Comparison of ENCODE assay signal across 17 cellular contexts in genomic region chr2:654896-655295, GRCh38. TPM values are rescaled to one million over a fixed set of nuclear protein-coding genes. Genes with fewer than 3 reads are reported as not detected.
DNase-seq lines count a peak whose midpoint lies in the region; ATAC-seq and TF ChIP-seq lines count a peak whose summit lies in the region.
"Had no signal": no experiment of that assay in that cellular context is flagged by ENCODE, and none has a peak within 500 bp of the region (broad histone marks: within the 10 kb centered on the region; RNA-seq: fewer than 3 reads in every experiment).

No MANE protein-coding gene starts in this region.

- no peaks in the 10 kb centered on the region for H3K9me3 ChIP-seq in right atrium auricular region
- no peaks in the 10 kb centered on the region for H3K9me3 ChIP-seq in KOPT-K1 (ENCODE audit: insufficient read depth, low read length, poor library complexity, severe bottlenecking)
- no peaks in the 10 kb centered on the region for H3K9me3 ChIP-seq in testis
- H3K9me3 ChIP-seq: BE2C, MG63 had no signal

- H3K4me1 ChIP-seq in right atrium auricular region (no peaks in the 10 kb centered on the region), testis (peaks cover under 1% of the 10 kb centered on the region)
- H3K4me1 ChIP-seq: BE2C had no signal

- H3K27ac ChIP-seq in right atrium auricular region, result no peak overlapping the region
- H3K27ac ChIP-seq in KOPT-K1 (ENCODE audit: low read depth, low read length, poor library complexity, severe bottlenecking), result peak overlapping the region; percentile 83
- no peak overlapping the region for H3K27ac ChIP-seq in testis

- TF ChIP-seq POLR2A in testis (IDR thresholded peaks at IDR 0.05), result no peak

- H3K36me3 Mint-ChIP-seq in effector memory CD8-positive, alpha-beta T cell (ENCODE audit: insufficient read depth), result peaks cover 3% of the 10 kb centered on the region
- H3K36me3 Mint-ChIP-seq in activated CD4-positive, alpha-beta T cell treated with anti-CD3 and anti-CD28 coated beads for 36 hours (ENCODE audit: low read depth), result no peaks in the 10 kb centered on the region
- H3K36me3 Mint-ChIP-seq: IgD-negative memory B cell had no signal

- H3K27me3 Mint-ChIP-seq in effector memory CD8-positive, alpha-beta T cell, result peaks cover 0 to 11% of the 10 kb centered on the region in 2 donors
- H3K27me3 Mint-ChIP-seq in activated CD4-positive, alpha-beta T cell treated with anti-CD3 and anti-CD28 coated beads for 36 hours, result no peaks in the 10 kb centered on the region

- peak overlapping the region; percentile 22 to 28 for H3K27ac Mint-ChIP-seq in effector memory CD8-positive, alpha-beta T cell
- no peak overlapping the region for H3K27ac Mint-ChIP-seq in activated CD4-positive, alpha-beta T cell treated with anti-CD3 and anti-CD28 coated beads for 36 hours

- H3K4me1 Mint-ChIP-seq in effector memory CD8-positive, alpha-beta T cell (ENCODE audit: low read depth in 2 of 2), result peaks cover 15 to 33% of the 10 kb centered on the region in 2 donors
- H3K4me1 Mint-ChIP-seq in activated CD4-positive, alpha-beta T cell treated with anti-CD3 and anti-CD28 coated beads for 36 hours, result peaks cover 37% of the 10 kb centered on the region

- TF ChIP-seq CTCF in right atrium auricular region (IDR thresholded peaks at IDR 0.05), result no peak
- no peak for TF ChIP-seq CTCF in testis (IDR thresholded peaks at IDR 0.05)

- H3K36me3 ChIP-seq in right atrium auricular region (no peaks in the 10 kb centered on the region), KOPT-K1 (ENCODE audit: insufficient read depth, low read length) (no peaks in the 10 kb centered on the region), testis (ENCODE audit: low read depth, missing control alignments) (no peaks in the 10 kb centered on the region)
- H3K36me3 ChIP-seq: BE2C, MG63 had no signal

- whole genome bisulfite sequencing in testis, 2 donors, result 87 to 91% methylated on average over 9 to 10 of the region's 10 CpGs

- intact Hi-C loops in Right ventricle myocardium inferior (cut with DNase I), result no loop called here
- intact Hi-C loops in testis (cut with DNase I; ENCODE audit: low total_unique reads), result no loop called here
- intact Hi-C loops in activated CD4-positive, alpha-beta T cell treated with anti-CD3 and anti-CD28 coated beads for 36 hours (cut with DNase I, micrococcal nuclease), result no loop called here

- no peaks in the 10 kb centered on the region for H3K27me3 ChIP-seq in right atrium auricular region
- H3K27me3 ChIP-seq in testis, result no peaks in the 10 kb centered on the region
- H3K27me3 ChIP-seq: BE2C, MG63 had no signal

- POLR2A ChIA-PET in activated CD4-positive, alpha-beta T cell treated with anti-CD3 and anti-CD28 coated beads for 36 hours (lab: Charles Lee), result no interaction called here

- H3K4me3 Mint-ChIP-seq in effector memory CD8-positive, alpha-beta T cell, result no peak overlapping the region
- no peak overlapping the region for H3K4me3 Mint-ChIP-seq in activated CD4-positive, alpha-beta T cell treated with anti-CD3 and anti-CD28 coated beads for 36 hours
- H3K4me3 Mint-ChIP-seq: IgD-negative memory B cell had no signal

- H3K9me3 Mint-ChIP-seq in effector memory CD8-positive, alpha-beta T cell, result no peaks in the 10 kb centered on the region
- no peaks in the 10 kb centered on the region for H3K9me3 Mint-ChIP-seq in activated CD4-positive, alpha-beta T cell treated with anti-CD3 and anti-CD28 coated beads for 36 hours (ENCODE audit: low read depth)

- H3K4me3 ChIP-seq in right atrium auricular region, result no peak overlapping the region
- H3K4me3 ChIP-seq in testis, result no peak overlapping the region
- H3K4me3 ChIP-seq: MG63 had no signal

- DNase-seq in right atrium auricular region (ENCODE audit: low spot score) (peak; percentile 28), Right ventricle myocardium inferior (ENCODE audit: missing footprints) (no peak), testis (peak; percentile 2), NAMALWA (ENCODE audit: low spot score) (no peak)
- no peak for DNase-seq in effector memory CD8-positive, alpha-beta T cell
- DNase-seq in activated CD4-positive, alpha-beta T cell treated with anti-CD3 and anti-CD28 coated beads for 36 hours, result no peak
- DNase-seq: BE2C, H7, Kasumi-1, MG63, NCI-H1105, NCI-H2081 treated with DMSO at 0.1 percent for 48 hours, NCI-H446 treated with DMSO at 0.1 percent for 48 hours had no signal

- ATAC-seq in Right ventricle myocardium inferior (no peak), GM18511 (IDR thresholded peaks at IDR 0.05; ENCODE audit: unreplicated experiment) (no peak)
- no peak for ATAC-seq in effector memory CD8-positive, alpha-beta T cell (replicated peaks)
- ATAC-seq in activated CD4-positive, alpha-beta T cell treated with anti-CD3 and anti-CD28 coated beads for 36 hours, result no peak
- ATAC-seq: Panc1 had no signal

- CTCF ChIA-PET in activated CD4-positive, alpha-beta T cell treated with anti-CD3 and anti-CD28 coated beads for 36 hours (lab: Charles Lee), result no interaction called here

RNA-seq across cellular contexts. Expression of gene TMEM18, which starts 22.3 kb away (rescaled TPM):
- total RNA-seq in right atrium auricular region, result 10 to 100 TPM in 1 of 2 donors, 1 to 10 TPM in 1; 7.6 to 11.9 TPM
- 10.6 TPM for total RNA-seq in Right ventricle myocardium inferior
- 10 to 100 TPM; 18.0 to 25.8 TPM for total RNA-seq in testis
- 30.5 TPM for polyA plus RNA-seq in testis (ENCODE audit: insufficient read depth, low read depth, low replicate concordance)
- total RNA-seq in activated CD4-positive, alpha-beta T cell treated with anti-CD3 and anti-CD28 coated beads for 36 hours, result 10 to 100 TPM; 27.0 to 27.1 TPM

Comparison
In these comparisons a context has a peak if more than half of its experiments do, and no peak if none do; other contexts are left out.
1. DNase-seq: peak in right atrium auricular region (single experiment) and testis (single experiment); none in Right ventricle myocardium inferior (single experiment), effector memory CD8-positive, alpha-beta T cell (0 of 3), activated CD4-positive, alpha-beta T cell treated with anti-CD3 and anti-CD28 coated beads for 36 hours (single experiment) and NAMALWA (single experiment).